38 cellular contexts compared by ENCODE assay signal in the genomic region with DNA sequence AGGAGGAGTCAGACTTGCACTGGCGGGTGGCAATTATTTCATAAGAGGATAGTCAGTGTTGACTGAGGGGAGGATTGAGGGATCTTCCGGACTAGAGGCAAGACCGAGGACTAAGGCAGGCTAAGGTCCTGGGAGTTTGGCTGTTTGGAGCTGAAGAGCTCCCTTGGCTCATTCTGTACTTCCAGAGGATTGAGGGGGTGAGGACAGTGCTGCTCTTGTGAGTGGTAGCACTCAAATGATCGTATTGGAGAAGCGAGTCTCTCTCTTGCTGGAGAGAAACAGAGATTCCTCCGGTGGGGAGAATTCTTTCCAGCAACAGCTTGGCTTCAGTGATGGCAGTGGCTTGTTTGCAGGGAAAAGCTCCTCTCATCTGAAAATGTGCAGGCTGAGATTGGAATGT.
"Had no signal": no experiment of that assay in that cellular context is flagged by ENCODE, and none has a peak within 500 bp of the region (broad histone marks: within the 10 kb centered on the region; RNA-seq: fewer than 3 reads in every experiment).

No MANE protein-coding gene starts in this region.

- H3K9me3 ChIP-seq: adrenal gland, ascending aorta, body of pancreas, breast epithelium had no signal

- H3K36me3 Mint-ChIP-seq: activated naive CD4-positive, alpha-beta T cell treated with anti-CD3 and anti-CD28 coated beads, Interleukin-2, amount 10 ng/mL, durations not matched to agents 7 days and 5 days; activated naive CD4-positive, alpha-beta T cell treated with anti-CD3 and anti-CD28 coated beads, Interleukin-2, amount 50 U/mL, for 24 hours; activated naive CD8-positive, alpha-beta T cell treated with anti-CD3 and anti-CD28 coated beads for 36 hours; activated naive CD8-positive, alpha-beta T cell treated with anti-CD3 and anti-CD28 coated beads, Interleukin-2, amount 10 ng/mL, durations not matched to agents 7 days and 5 days; brain had no signal

- H3K27ac Mint-ChIP-seq: activated naive CD4-positive, alpha-beta T cell treated with anti-CD3 and anti-CD28 coated beads for 36 hours; activated naive CD4-positive, alpha-beta T cell treated with anti-CD3 and anti-CD28 coated beads, Interleukin-2, amount 10 ng/mL, durations not matched to agents 7 days and 5 days; activated naive CD4-positive, alpha-beta T cell treated with anti-CD3 and anti-CD28 coated beads, Interleukin-2, amount 50 U/mL, for 24 hours; activated naive CD4-positive, alpha-beta T cell treated with anti-CD3 and anti-CD28 coated beads, Interleukin-2, amount 50 U/mL, for 72 hours; activated naive CD8-positive, alpha-beta T cell; activated naive CD8-positive, alpha-beta T cell treated with anti-CD3 and anti-CD28 coated beads for 36 hours; activated naive CD8-positive, alpha-beta T cell treated with anti-CD3 and anti-CD28 coated beads, Interleukin-2, amount 10 ng/mL, durations not matched to agents 7 days and 5 days; activated naive CD8-positive, alpha-beta T cell treated with anti-CD3 and anti-CD28 coated beads, Interleukin-2, amount 50 U/mL, for 24 hours; activated T-cell treated with anti-CD3 and anti-CD28 coated beads, Interleukin-2, amount 50 U/mL, for 24 hours; activated T-cell treated with anti-CD3 and anti-CD28 coated beads, Interleukin-2, amount 50 U/mL, for 72 hours; activated T-helper 1 cell treated with anti-CD3 and anti-CD28 coated beads, Interleukin-12 subunit alpha, Interleukin-12 subunit beta, Interleukin-2, Interleukin-4 antibody, amounts not matched to agents 30 ng/mL and 10 ng/mL and 1 ng/mL, durations not matched to agents 14 hours and 24 hours and 36 hours; activated T-helper 17 cell treated with anti-CD3 and anti-CD28 coated beads, Interleukin-2, amount 50 U/mL, for 72 hours; activated T-helper 2 cell treated with anti-CD3 and anti-CD28 coated beads, Interferon-gamma antibody, Interleukin-2, Interleukin-4, amounts not matched to agents 10 μg/mL and 5 μg/mL and 100 μg/mL, durations not matched to agents 14 hours and 24 hours and 36 hours; brain had no signal

- H3K4me1 ChIP-seq: adrenal gland, ascending aorta, body of pancreas, breast epithelium had no signal

- H3K27ac ChIP-seq: adrenal gland, ascending aorta, body of pancreas, brain microvascular endothelial cell, breast epithelium, cardiac muscle cell had no signal

- ATAC-seq: activated naive CD4-positive, alpha-beta T cell treated with anti-CD3 and anti-CD28 coated beads, Interleukin-2, amount 50 U/mL, for 72 hours; activated naive CD8-positive, alpha-beta T cell treated with anti-CD3 and anti-CD28 coated beads, Interleukin-2, amount 50 U/mL, for 24 hours; activated T-cell treated with anti-CD3 and anti-CD28 coated beads, Interleukin-2, amount 50 U/mL, for 4 hours; activated T-cell treated with anti-CD3 and anti-CD28 coated beads, Interleukin-2, amount 50 U/mL, for 72 hours; activated T-helper 17 cell treated with anti-CD3 and anti-CD28 coated beads, Interleukin-2, amount 50 U/mL, for 72 hours; body of pancreas had no signal

- H3K36me3 ChIP-seq: adrenal gland, ascending aorta, brain microvascular endothelial cell, breast epithelium, cardiac muscle cell had no signal

- H3K4me3 Mint-ChIP-seq: activated naive CD4-positive, alpha-beta T cell treated with anti-CD3 and anti-CD28 coated beads for 36 hours; activated naive CD4-positive, alpha-beta T cell treated with anti-CD3 and anti-CD28 coated beads, Interleukin-2, amount 10 ng/mL, durations not matched to agents 7 days and 5 days; activated naive CD4-positive, alpha-beta T cell treated with anti-CD3 and anti-CD28 coated beads, Interleukin-2, amount 50 U/mL, for 24 hours; activated naive CD8-positive, alpha-beta T cell; activated naive CD8-positive, alpha-beta T cell treated with anti-CD3 and anti-CD28 coated beads for 36 hours; activated naive CD8-positive, alpha-beta T cell treated with anti-CD3 and anti-CD28 coated beads, Interleukin-2, amount 10 ng/mL, durations not matched to agents 7 days and 5 days; activated naive CD8-positive, alpha-beta T cell treated with anti-CD3 and anti-CD28 coated beads, Interleukin-2, amount 50 U/mL, for 24 hours; activated T-cell treated with anti-CD3 and anti-CD28 coated beads, Interleukin-2, amount 50 U/mL, for 24 hours; activated T-cell treated with anti-CD3 and anti-CD28 coated beads, Interleukin-2, amount 50 U/mL, for 4 hours; activated T-cell treated with anti-CD3 and anti-CD28 coated beads, Interleukin-2, amount 50 U/mL, for 72 hours; activated T-helper 1 cell treated with anti-CD3 and anti-CD28 coated beads, Interleukin-12 subunit alpha, Interleukin-12 subunit beta, Interleukin-2, Interleukin-4 antibody, amounts not matched to agents 30 ng/mL and 10 ng/mL and 1 ng/mL, durations not matched to agents 14 hours and 24 hours and 36 hours; activated T-helper 17 cell treated with anti-CD3 and anti-CD28 coated beads, Interleukin-2, amount 50 U/mL, for 72 hours; brain; central memory CD8-positive, alpha-beta T cell had no signal

- DNase-seq: activated effector memory CD4-positive, alpha-beta T cell treated with anti-CD3 and anti-CD28 coated beads, Interleukin-2, amount 50 U/mL, for 16 hours; activated effector memory CD4-positive, alpha-beta T cell treated with Interleukin-2 at 50 U/mL for 16 hours; activated gamma-delta T cell; activated gamma-delta T cell treated with Interleukin-2 at 50 U/mL for 16 hours; activated naive CD4-positive, alpha-beta T cell; activated naive CD4-positive, alpha-beta T cell treated with anti-CD3 and anti-CD28 coated beads for 36 hours; activated naive CD4-positive, alpha-beta T cell treated with anti-CD3 and anti-CD28 coated beads, Interleukin-2, amount 10 ng/mL, durations not matched to agents 7 days and 5 days; activated naive CD4-positive, alpha-beta T cell treated with anti-CD3 and anti-CD28 coated beads, Interleukin-2, amount 50 U/mL, for 16 hours; activated naive CD4-positive, alpha-beta T cell treated with Interleukin-2 at 50 U/mL for 16 hours; activated naive CD8-positive, alpha-beta T cell treated with anti-CD3 and anti-CD28 coated beads for 36 hours; activated naive CD8-positive, alpha-beta T cell treated with anti-CD3 and anti-CD28 coated beads, Interleukin-2, amount 10 ng/mL, durations not matched to agents 7 days and 5 days; activated naive CD8-positive, alpha-beta T cell treated with anti-CD3 and anti-CD28 coated beads, Interleukin-2, amount 50 U/mL, for 24 hours; activated T-cell treated with anti-CD3 and anti-CD28 coated beads, Interleukin-2, amount 50 U/mL, for 24 hours; activated T-cell treated with anti-CD3 and anti-CD28 coated beads, Interleukin-2, amount 50 U/mL, for 4 hours; activated T-cell treated with anti-CD3 and anti-CD28 coated beads, Interleukin-2, amount 50 U/mL, for 48 hours; activated T-cell treated with anti-CD3 and anti-CD28 coated beads, Interleukin-2, amount 50 U/mL, for 72 hours; adrenal gland; amniotic stem cell; amygdala; anterior cingulate cortex; aorta; body of pancreas; brain microvascular endothelial cell; caudate nucleus; central memory CD4-positive, alpha-beta T cell; cerebellar nuclear complex had no signal

- H3K27me3 ChIP-seq: adrenal gland, ascending aorta, body of pancreas, brain microvascular endothelial cell, breast epithelium, cardiac muscle cell had no signal

- H3K4me3 ChIP-seq: adrenal gland, ascending aorta, body of pancreas, breast epithelium, cardiac muscle cell had no signal

- FAIRE-seq: astrocyte had no signal

- H3K4me1 Mint-ChIP-seq: activated naive CD4-positive, alpha-beta T cell treated with anti-CD3 and anti-CD28 coated beads, Interleukin-2, amount 10 ng/mL, durations not matched to agents 7 days and 5 days; activated naive CD4-positive, alpha-beta T cell treated with anti-CD3 and anti-CD28 coated beads, Interleukin-2, amount 50 U/mL, for 24 hours; activated naive CD8-positive, alpha-beta T cell treated with anti-CD3 and anti-CD28 coated beads for 36 hours; activated naive CD8-positive, alpha-beta T cell treated with anti-CD3 and anti-CD28 coated beads, Interleukin-2, amount 50 U/mL, for 24 hours; activated T-helper 17 cell treated with anti-CD3 and anti-CD28 coated beads, Interleukin-2, amount 50 U/mL, for 72 hours; brain; central memory CD8-positive, alpha-beta T cell had no signal

- H3K9me3 Mint-ChIP-seq: activated naive CD4-positive, alpha-beta T cell treated with anti-CD3 and anti-CD28 coated beads for 36 hours; activated naive CD4-positive, alpha-beta T cell treated with anti-CD3 and anti-CD28 coated beads, Interleukin-2, amount 10 ng/mL, durations not matched to agents 7 days and 5 days; activated naive CD8-positive, alpha-beta T cell treated with anti-CD3 and anti-CD28 coated beads for 36 hours; activated T-cell treated with anti-CD3 and anti-CD28 coated beads, Interleukin-2, amount 50 U/mL, for 24 hours; activated T-helper 1 cell treated with anti-CD3 and anti-CD28 coated beads, Interleukin-12 subunit alpha, Interleukin-12 subunit beta, Interleukin-2, Interleukin-4 antibody, amounts not matched to agents 30 ng/mL and 10 ng/mL and 1 ng/mL, durations not matched to agents 14 hours and 24 hours and 36 hours; activated T-helper 17 cell treated with anti-CD3 and anti-CD28 coated beads, Interleukin-2, amount 50 U/mL, for 72 hours; activated T-helper 2 cell treated with anti-CD3 and anti-CD28 coated beads, Interferon-gamma antibody, Interleukin-2, Interleukin-4, amounts not matched to agents 10 μg/mL and 5 μg/mL and 100 μg/mL, durations not matched to agents 14 hours and 24 hours and 36 hours; central memory CD8-positive, alpha-beta T cell had no signal
